In the genomic region with DNA sequence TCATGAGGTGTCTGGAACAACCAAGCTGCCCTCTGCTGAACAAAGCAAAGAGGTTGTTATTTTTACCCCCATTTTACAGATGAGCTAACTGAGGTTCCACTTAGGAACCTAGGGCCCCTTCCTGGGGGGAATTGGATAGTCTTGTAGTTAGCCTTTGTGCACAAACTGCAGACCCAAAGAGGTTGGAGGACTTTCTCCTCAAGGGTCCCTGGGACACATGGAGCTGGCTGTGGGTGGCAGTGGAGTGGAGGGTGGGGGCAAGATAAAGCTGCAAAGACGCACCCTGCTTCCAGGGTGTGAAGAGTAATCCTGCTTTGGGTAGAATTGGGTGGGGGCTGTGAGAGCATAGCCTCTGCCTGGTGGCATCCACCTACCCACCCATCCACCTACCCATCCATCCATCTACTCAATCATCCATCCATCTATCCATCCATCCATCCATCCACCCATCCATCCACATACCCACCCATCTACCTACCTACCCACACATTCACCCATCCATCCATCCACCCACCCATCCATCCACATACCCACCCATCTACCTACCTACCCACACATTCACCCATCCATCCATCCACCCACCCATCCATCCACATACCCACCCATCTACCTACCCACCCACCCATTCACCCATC, we compare ENCODE assay signal across 8 cellular contexts.
DNase-seq lines count a peak whose midpoint lies in the region; ATAC-seq, FAIRE-seq and TF ChIP-seq lines count a peak whose summit lies in the region.
"Not testable (repeated sequence)": the region's sequence is repeated elsewhere in the genome, so short reads cannot be mapped to it uniquely, and the experiment has no call there.

No MANE protein-coding gene starts in this region.

- not testable (repeated sequence) for H2AFZ ChIP-seq in K562 (ENCODE audit: low read depth, low read length); HepG2 (ENCODE audit: low read length)

- not testable (repeated sequence) for H3K4me3 ChIP-seq in K562; esophagus muscularis mucosa; HepG2 (replicated peaks in 1 of 3; ENCODE audit: insufficient read depth in 1 of 3, low read depth in 2 of 3, low read length in 3 of 3); stomach

- peak; percentile 69 for FAIRE-seq in HTR-8/SVneo (lab: Jason Lieb, UNC)
- FAIRE-seq in K562 (lab: Jason Lieb, UNC); HepG2 (lab: Jason Lieb, UNC): not testable (repeated sequence)
- FAIRE-seq in urothelium cell line (lab: Jason Lieb, UNC), result peak; percentile 96

- not testable (repeated sequence) for H3K4me3 Mint-ChIP-seq in osteocyte (ENCODE audit: unreplicated experiment)

- WGBS in K562 (ENCODE audit: insufficient coverage, low coverage, missing lambda C conversion rate), result 0% methylated on average over 1 of the region's 1 CpG
- WGBS in esophagus muscularis mucosa, result 100% methylated on average over 1 of the region's 1 CpG
- 0% methylated on average over 1 of the region's 1 CpG for WGBS in HepG2 (ENCODE audit: low lambda C conversion rate)
- WGBS in stomach, 5 donors, result 68 to 100% (median 86%) methylated on average over 1 of the region's 1 CpG

- TF ChIP-seq POLR2A in K562 (conservative IDR thresholded peaks at IDR 0.05); esophagus muscularis mucosa (IDR thresholded peaks at IDR 0.05; ENCODE audit: low read depth); HepG2 (IDR thresholded peaks at IDR 0.05; ENCODE audit: insufficient read depth in 1 of 2, low read depth in 2 of 2, low read length in 2 of 2); stomach (IDR thresholded peaks at IDR 0.05): not testable (repeated sequence)

- intact Hi-C loops in K562 (cut with micrococcal nuclease); esophagus muscularis mucosa (cut with DNase I); HepG2 (cut with micrococcal nuclease; ENCODE audit: unreplicated experiment); stomach (cut with DNase I; ENCODE audit: low total_unique reads): not testable (repeated sequence)

- not testable (repeated sequence) for H3K9me1 ChIP-seq in K562 (ENCODE audit: control insufficient read depth, insufficient read depth, low read length)

- H3K9me3 Mint-ChIP-seq in osteocyte (ENCODE audit: unreplicated experiment), result not testable (repeated sequence)

- not testable (repeated sequence) for H3K9ac ChIP-seq in K562 (ENCODE audit: insufficient read depth in 1 of 2, low read depth in 2 of 2, low read length in 2 of 2); HepG2 (ENCODE audit: insufficient read depth, low read depth, low read length)

- H3K79me2 ChIP-seq in K562 (ENCODE audit: control insufficient read depth, insufficient read depth, low read length); HepG2 (ENCODE audit: insufficient read depth, low read length): not testable (repeated sequence)

- not testable (repeated sequence) for BruUV-seq in K562 (replicated peaks; lab: Mats Ljungman, UMichigan); HepG2 (replicated peaks; lab: Mats Ljungman, UMichigan)

- H3K9me3 ChIP-seq in K562 (replicated peaks; ENCODE audit: control insufficient read depth, insufficient read depth, low read depth, low read length); esophagus muscularis mucosa; HepG2 (ENCODE audit: low read length); stomach: not testable (repeated sequence)

- H3K4me1 Mint-ChIP-seq in osteocyte (ENCODE audit: unreplicated experiment), result peaks cover 42% of the 10 kb centered on the region

- peak; percentile 0 for DNase-seq in AG08396 (ENCODE audit: low spot score)
- not testable (repeated sequence) for DNase-seq in HTR-8/SVneo (ENCODE audit: insufficient read length, low spot score); K562 (ENCODE audit: extremely low read depth in 1 of 4, low spot score in 3 of 4); HepG2 (ENCODE audit: low spot score); urothelium cell line (ENCODE audit: low spot score)
- peak; percentile 37 for DNase-seq in esophagus muscularis mucosa (ENCODE audit: extremely low spot score)
- DNase-seq in osteocyte (ENCODE audit: extremely low spot score, unreplicated experiment), result peak; percentile 53
- DNase-seq in stomach, result peak; percentile 11

- H3K4me2 ChIP-seq in K562 (ENCODE audit: insufficient read depth, low read length); HepG2 (ENCODE audit: low read depth, low read length): not testable (repeated sequence)

- not testable (repeated sequence) for TF ChIP-seq RAD21 in K562 (CRISPR knock-in tag; conservative IDR thresholded peaks at IDR 0.05 in 1 of 2, IDR thresholded peaks at IDR 0.05 in 1 of 2); HepG2 (CRISPR knock-in tag; IDR thresholded peaks at IDR 0.05)

- H3K4me1 ChIP-seq in K562 (replicated peaks in 1 of 2; ENCODE audit: control insufficient read depth in 2 of 2, insufficient read depth in 2 of 2, low read length in 2 of 2); HepG2 (ENCODE audit: insufficient read depth, low read length): not testable (repeated sequence)
- H3K4me1 ChIP-seq in esophagus muscularis mucosa, result peaks cover 14 to 20% (median 17%) of the 10 kb centered on the region in 4 donors
- H3K4me1 ChIP-seq in stomach, result peaks cover 5 to 25% (median 13%) of the 10 kb centered on the region in 4 donors

- not testable (repeated sequence) for H3K27ac Mint-ChIP-seq in osteocyte (ENCODE audit: unreplicated experiment)

- not testable (repeated sequence) for H4K20me1 ChIP-seq in K562 (replicated peaks; ENCODE audit: control insufficient read depth, insufficient read depth, low read length); HepG2 (ENCODE audit: insufficient read depth, low read length)

- not testable (repeated sequence) for H3K27ac ChIP-seq in K562 (ENCODE audit: extremely low read depth, low read depth, low read length); esophagus muscularis mucosa (replicated peaks in 1 of 4); HepG2 (ENCODE audit: extremely low read length, insufficient read depth, low read length); stomach

- not testable (repeated sequence) for TF ChIP-seq CTCF in K562 (IDR thresholded peaks at IDR 0.05 in 2 of 3, conservative IDR thresholded peaks at IDR 0.05 in 1 of 3; ENCODE audit: insufficient read depth in 2 of 3, low read depth in 1 of 3, low read length in 3 of 3); esophagus muscularis mucosa (IDR thresholded peaks at IDR 0.05); HepG2 (CRISPR knock-in tag; IDR thresholded peaks at IDR 0.05); osteocyte (IDR thresholded peaks at IDR 0.05); stomach (IDR thresholded peaks at IDR 0.05)

- H3K36me3 ChIP-seq in K562 (ENCODE audit: control insufficient read depth, insufficient read depth, low read length); esophagus muscularis mucosa; HepG2 (replicated peaks in 1 of 2; ENCODE audit: control insufficient read depth in 1 of 2, insufficient read depth in 2 of 2, low read length in 2 of 2); stomach: not testable (repeated sequence)

- in situ Hi-C loops in K562 (cut with MboI); HepG2 (cut with HindIII; ENCODE audit: extremely low pct_ligation_motif_present, low pct_unique_long_range_greater_than_20kb): not testable (repeated sequence)

- not testable (repeated sequence) for H3K36me3 Mint-ChIP-seq in osteocyte (ENCODE audit: unreplicated experiment)

- POLR2A ChIA-PET in K562 (lab: Yijun Ruan, JAX), result interaction anchor here (1.0 kb wide), 1 partner anchor 11 kb away, joined by 3 read pairs; no protein-coding TSS in a partner anchor
- POLR2A ChIA-PET in HepG2 (lab: Yijun Ruan, JAX), result not testable (repeated sequence)

- not testable (repeated sequence) for H3K27me3 Mint-ChIP-seq in osteocyte (ENCODE audit: unreplicated experiment)

- H3K27me3 ChIP-seq in K562 (ENCODE audit: control insufficient read depth in 2 of 2, insufficient read depth in 2 of 2, low read length in 2 of 2), result peaks cover 13 to 19% of the 10 kb centered on the region in 2 experiments; a peak in 3 of 5 replicates
- not testable (repeated sequence) for H3K27me3 ChIP-seq in esophagus muscularis mucosa, stomach
- peaks cover 1 to 33% of the 10 kb centered on the region in 2 experiments; a peak in 4 of 5 replicates for H3K27me3 ChIP-seq in HepG2 (ENCODE audit: control insufficient read depth in 1 of 2, insufficient read depth in 2 of 2, low read length in 2 of 2)

- CTCF ChIA-PET in K562 (lab: Yijun Ruan, JAX; ENCODE audit: low intra/inter-chr PET ratio); HepG2 (lab: Yijun Ruan, JAX; ENCODE audit: low intra/inter-chr PET ratio, low total read pairs): not testable (repeated sequence)

- ATAC-seq in K562, HepG2: not testable (repeated sequence)

- not testable (repeated sequence) for TF ChIP-seq EP300 in K562 (IDR thresholded peaks at IDR 0.05; ENCODE audit: low read length); esophagus muscularis mucosa (IDR thresholded peaks at IDR 0.05); HepG2 (IDR thresholded peaks at IDR 0.05; ENCODE audit: low read depth in 2 of 2, low read length in 2 of 2); HepG2 (CRISPR knock-in tag; IDR thresholded peaks at IDR 0.05; ENCODE audit: borderline replicate concordance); stomach (IDR thresholded peaks at IDR 0.05)

TF ChIP-seq in K562, 482 proteins besides CTCF, POLR2A, EP300 and RAD21:
- peak; percentile 30 for TF ChIP-seq RBM25 (IDR thresholded peaks at IDR 0.05; ENCODE audit: low read depth, low read length, severe bottlenecking)

TF ChIP-seq in HepG2, 621 proteins besides CTCF, POLR2A, EP300 and RAD21:
- TF ChIP-seq ZNF629 (CRISPR knock-in tag; conservative IDR thresholded peaks at IDR 0.05), result peak; percentile 44; the same call in 1 of the 2 replicates
